ENCODE assay signal across 14 cellular contexts in genomic region chr19:13537454-13537853, GRCh38. TPM values are rescaled to one million over a fixed set of nuclear protein-coding genes. Genes with fewer than 3 reads are reported as not detected.
DNase-seq lines count a peak whose midpoint lies in the region; ATAC-seq and TF ChIP-seq lines count a peak whose summit lies in the region.
"Had no signal": no experiment of that assay in that cellular context is flagged by ENCODE, and none has a peak within 500 bp of the region (broad histone marks: within the 10 kb centered on the region; RNA-seq: fewer than 3 reads in every experiment).

No MANE protein-coding gene starts in this region.

- no peak overlapping the region for H3K4me2 ChIP-seq in hepatocyte

- in situ Hi-C loops in KBM-7 (cut with MboI; ENCODE audit: low pct_unique_long_range_greater_than_20kb, low sequenced_read_pairs): no loop called here

- H3K27me3 ChIP-seq in BE2C (peaks cover 6% of the 10 kb centered on the region; the same call in 1 of the 2 replicates), hepatocyte (no peaks in the 10 kb centered on the region)

- DNase-seq in BE2C (peak; percentile 66), KBM-7 (peak; percentile 9), NCI-H2227 treated with DMSO at 0.1 percent for 48 hours (lab: John Stamatoyannopoulos, UW) (peak; percentile 13), SW480 (ENCODE audit: low spot score) (peak; percentile 49), hepatocyte (ENCODE audit: low spot score) (no peak), activated gamma-delta T cell (lab: John Stamatoyannopoulos, UW) (no peak), DMS153 treated with DMSO at 0.1 percent for 48 hours (lab: John Stamatoyannopoulos, UW; ENCODE audit: unreplicated experiment) (no peak)
- DNase-seq: activated CD4-positive, alpha-beta T cell treated with anti-CD3 and anti-CD28 coated beads for 1 hour; activated CD8-positive, alpha-beta memory T cell treated with anti-CD3 and anti-CD28 coated beads, Interleukin-2, amount 50 U/mL, for 48 hours; cerebellar nuclear complex; glutamatergic neuron; Karpas-422; T-cell had no signal

- H3K27ac ChIP-seq in hepatocyte: no peak overlapping the region

- no peaks in the 10 kb centered on the region for H4K20me1 ChIP-seq in hepatocyte (ENCODE audit: insufficient read depth, poor library complexity, severe bottlenecking)

- TF ChIP-seq CTCF in BE2C (IDR thresholded peaks at IDR 0.05; ENCODE audit: low read depth, low read length) (no peak), hepatocyte (IDR thresholded peaks at IDR 0.05; ENCODE audit: poor library complexity) (no peak)

- no peaks in the 10 kb centered on the region for H3K9me2 ChIP-seq in hepatocyte (replicated peaks; ENCODE audit: insufficient read depth)

- 49% methylated on average over 6 of the region's 6 CpGs for WGBS in hepatocyte (ENCODE audit: low lambda C conversion rate, missing lambda C conversion rate)

- H3K4me1 ChIP-seq in BE2C (no peaks in the 10 kb centered on the region), hepatocyte (ENCODE audit: insufficient read depth) (no peaks in the 10 kb centered on the region)

- H3K9me3 ChIP-seq in BE2C (no peaks in the 10 kb centered on the region; the same call in 1 of the 2 replicates), hepatocyte (ENCODE audit: low read depth) (no peaks in the 10 kb centered on the region)

- H3K36me3 ChIP-seq in BE2C (no peaks in the 10 kb centered on the region), hepatocyte (replicated peaks; ENCODE audit: insufficient read depth, low read depth) (no peaks in the 10 kb centered on the region)

- H3K4me3 ChIP-seq in BE2C (ENCODE audit: low read depth, low read length) (no peak overlapping the region), hepatocyte (no peak overlapping the region)

- no peak for ATAC-seq in GM21447 (IDR thresholded peaks at IDR 0.05; ENCODE audit: unreplicated experiment)
- ATAC-seq: T-cell had no signal

- no peaks in the 10 kb centered on the region for H3K79me2 ChIP-seq in hepatocyte

- no peak overlapping the region for H2AFZ ChIP-seq in hepatocyte

RNA-seq across cellular contexts. Expression of gene CACNA1A, which starts 31.2 kb away (rescaled TPM):
- polyA plus RNA-seq in BE2C (2012; ENCODE audit: insufficient read depth, insufficient read length, low read depth): 0.83 TPM
- 2.0 and 3.9 TPM in 2 replicates for total RNA-seq in hepatocyte
- 0.84 and 2.0 TPM in 2 replicates for polyA plus RNA-seq in hepatocyte

Comparison
In these comparisons a context has a peak if more than half of its experiments do, and no peak if none do; other contexts are left out.
1. DNase-seq: peak in BE2C (single experiment), KBM-7 (single experiment), NCI-H2227 treated with DMSO at 0.1 percent for 48 hours (single experiment) and SW480 (single experiment); none in hepatocyte (single experiment), activated gamma-delta T cell (single experiment) and DMS153 treated with DMSO at 0.1 percent for 48 hours (single experiment).